Comparison of ENCODE assay signal across 8 cellular contexts in the genomic region with DNA sequence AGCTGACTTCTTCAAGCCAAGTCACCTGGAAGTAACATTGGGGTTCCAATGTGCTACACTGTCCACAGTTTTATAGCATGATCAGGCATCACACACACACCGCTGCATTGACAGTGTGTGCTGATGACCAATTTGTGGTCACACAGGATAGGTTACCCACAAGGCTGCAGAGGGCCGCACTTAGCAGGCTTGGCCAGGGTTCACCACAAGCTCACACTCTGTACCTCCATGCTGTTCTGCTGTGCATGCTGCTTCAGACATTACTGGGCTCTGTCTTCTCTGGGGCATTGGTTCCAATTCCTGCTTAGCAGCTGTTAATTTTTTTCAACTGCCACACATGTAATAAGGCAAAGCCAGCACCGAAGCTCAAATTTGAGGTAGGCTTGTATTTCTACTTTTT.
"Had no signal": no experiment of that assay in that cellular context is flagged by ENCODE, and none has a peak within 500 bp of the region (broad histone marks: within the 10 kb centered on the region; RNA-seq: fewer than 3 reads in every experiment).

No MANE protein-coding gene starts in this region.

- DNase-seq: MG63, SHP77 treated with DMSO at 0.1 percent for 48 hours had no signal

- H3K4me3 Mint-ChIP-seq: activated CD8-positive, alpha-beta T cell treated with anti-CD3 and anti-CD28 coated beads for 36 hours; activated naive CD4-positive, alpha-beta T cell treated with anti-CD3 and anti-CD28 coated beads, Interleukin-2, amount 10 ng/mL, durations not matched to agents 7 days and 5 days; activated naive CD8-positive, alpha-beta T cell treated with anti-CD3 and anti-CD28 coated beads for 36 hours; activated T-cell treated with anti-CD3 and anti-CD28 coated beads, Interleukin-2, amount 50 U/mL, for 72 hours; T-cell had no signal

- H3K9me3 Mint-ChIP-seq: activated naive CD4-positive, alpha-beta T cell treated with anti-CD3 and anti-CD28 coated beads, Interleukin-2, amount 10 ng/mL, durations not matched to agents 7 days and 5 days; activated T-helper 2 cell treated with anti-CD3 and anti-CD28 coated beads, Interferon-gamma antibody, Interleukin-2, Interleukin-4, amounts not matched to agents 10 μg/mL and 5 μg/mL and 100 μg/mL, durations not matched to agents 14 hours and 24 hours and 36 hours; T-cell had no signal

- H3K36me3 Mint-ChIP-seq: activated naive CD4-positive, alpha-beta T cell treated with anti-CD3 and anti-CD28 coated beads, Interleukin-2, amount 10 ng/mL, durations not matched to agents 7 days and 5 days; activated naive CD8-positive, alpha-beta T cell treated with anti-CD3 and anti-CD28 coated beads for 36 hours; T-cell had no signal

- H3K27ac Mint-ChIP-seq: activated CD8-positive, alpha-beta T cell treated with anti-CD3 and anti-CD28 coated beads for 36 hours; activated naive CD4-positive, alpha-beta T cell treated with anti-CD3 and anti-CD28 coated beads, Interleukin-2, amount 10 ng/mL, durations not matched to agents 7 days and 5 days; activated naive CD8-positive, alpha-beta T cell treated with anti-CD3 and anti-CD28 coated beads for 36 hours; activated T-cell treated with anti-CD3 and anti-CD28 coated beads, Interleukin-2, amount 50 U/mL, for 72 hours; activated T-helper 2 cell treated with anti-CD3 and anti-CD28 coated beads, Interferon-gamma antibody, Interleukin-2, Interleukin-4, amounts not matched to agents 10 μg/mL and 5 μg/mL and 100 μg/mL, durations not matched to agents 14 hours and 24 hours and 36 hours; T-cell had no signal

- H3K27me3 Mint-ChIP-seq: activated CD8-positive, alpha-beta T cell treated with anti-CD3 and anti-CD28 coated beads for 36 hours had no signal
